Comparison of ENCODE assay signal across 8 cellular contexts in genomic region chr10:119542990-119543813, GRCh38. TPM values are rescaled to one million over a fixed set of nuclear protein-coding genes. Genes with fewer than 3 reads are reported as not detected.
DNase-seq lines count a peak whose midpoint lies in the region; ATAC-seq, FAIRE-seq and TF ChIP-seq lines count a peak whose summit lies in the region.

No MANE protein-coding gene starts in this region.

- H3K36me3 ChIP-seq in GM12878 (ENCODE audit: control insufficient read depth in 2 of 2, insufficient read depth in 2 of 2, low read length in 1 of 2) (no peaks in the 10 kb centered on the region), kidney (ENCODE audit: control insufficient read depth in 1 of 2, insufficient read depth in 2 of 2, low read length in 2 of 2) (no peaks in the 10 kb centered on the region)

- TF ChIP-seq EP300 in GM12878 (IDR thresholded peaks at IDR 0.05; ENCODE audit: borderline replicate concordance in 1 of 2, control insufficient read depth in 1 of 2, low read depth in 2 of 2, low read length in 2 of 2) = no peak

- no peaks in the 10 kb centered on the region for H3K27me3 ChIP-seq in GM12878 (replicated peaks in 1 of 2; ENCODE audit: control insufficient read depth in 2 of 2, insufficient read depth in 2 of 2, low read length in 1 of 2)

- BruUV-seq in GM12878 (replicated peaks; lab: Mats Ljungman, UMichigan) = no TSS peak

- H3K4me3 ChIP-seq in GM12878 (peak overlapping the region; percentile 84), kidney (ENCODE audit: low read length in 2 of 2) (peak overlapping the region; percentile 3 to 55)

- H3K9ac ChIP-seq in GM12878 (ENCODE audit: control insufficient read depth, insufficient read depth, low read length) = peak overlapping the region; percentile 55
- no peak overlapping the region for H3K9ac ChIP-seq in kidney (ENCODE audit: low read length in 2 of 2)

- RAD21 ChIA-PET in GM12878 (lab: Charles Lee; ENCODE audit: unreplicated experiment) = interaction anchor here (1.0 to 5.3 kb wide), 12 partner anchors 13 to 344 kb away, joined by 3 to 55 read pairs (median 8); partner anchors contain the start of genes BAG3, GRK5 and TIAL1

- peaks cover 3% of the 10 kb centered on the region; the same call in 1 of the 2 replicates for H4K20me1 ChIP-seq in GM12878 (ENCODE audit: control insufficient read depth, insufficient read depth)

- H3K4me2 ChIP-seq in GM12878 (ENCODE audit: control insufficient read depth, insufficient read depth) = peak overlapping the region; percentile 84; the same call in 1 of the 2 replicates

- CTCF ChIA-PET in GM12878 (lab: Yijun Ruan, JAX) = interaction anchor here (0.7 to 5.1 kb wide), 32 partner anchors 8 to 344 kb away, joined by 3 to 45 read pairs (median 5); partner anchors contain the start of genes BAG3, GRK5 and TIAL1

- H3K4me1 ChIP-seq in GM12878 (ENCODE audit: control insufficient read depth, insufficient read depth, low read length) (peaks cover 18% of the 10 kb centered on the region), kidney (ENCODE audit: control insufficient read depth in 1 of 2, insufficient read depth in 1 of 2, low read depth in 1 of 2, low read length in 2 of 2) (peaks cover 3% of the 10 kb centered on the region in 2 donors)

- DNase-seq in Daoy (ENCODE audit: low read depth) (peak; percentile 49), HuH-7.5 (ENCODE audit: low spot score) (peak; percentile 51), T-helper 2 cell (peak; percentile 35 to 74 (median 45)), GM12878 (ENCODE audit: low read depth, low spot score) (no peak), kidney (peak; percentile 89), amniotic stem cell (lab: John Stamatoyannopoulos, UW) (no peak)
- DNase-seq in stimulated activated CD4-positive, alpha-beta T cell treated with anti-CD3 and anti-CD28 coated beads, Interleukin-1b, Interleukin-23, amount 100 ng/mL, for 4 hours (ENCODE audit: low read depth in 2 of 2) = peak; percentile 53 to 56

- intact Hi-C loops in GM12878 (cut with micrococcal nuclease; ENCODE audit: unreplicated experiment) = loop anchor here (2.0 to 5.0 kb wide), 4 partner anchors 54 to 336 kb away; partner anchors contain the start of genes GRK5 and TIAL1
- intact Hi-C loops in kidney (cut with DNase I) = no loop called here

- WGBS in GM12878 (ENCODE audit: insufficient coverage, insufficient replicate concordance, low lambda C conversion rate, missing lambda C conversion rate) = 2% methylated on average over 36 of the region's 77 CpGs

- peak overlapping the region; percentile 59 for H3K27ac ChIP-seq in GM12878 (ENCODE audit: control insufficient read depth, insufficient read depth)
- H3K27ac ChIP-seq in kidney (ENCODE audit: low read depth in 2 of 2, low read length in 2 of 2) = no peak overlapping the region

- H3K9me3 ChIP-seq in GM12878 (replicated peaks; ENCODE audit: control insufficient read depth, insufficient read depth, low read length) = no peaks in the 10 kb centered on the region
- H3K9me3 ChIP-seq in kidney (ENCODE audit: control insufficient read depth in 1 of 2, low read length in 2 of 2) = no peaks in the 10 kb centered on the region

- H2AFZ ChIP-seq in GM12878 (ENCODE audit: control insufficient read depth, low read depth, low read length) = peak overlapping the region; percentile 71

- TF ChIP-seq POLR2A in GM12878 (IDR thresholded peaks at IDR 0.05; ENCODE audit: low read depth, low read length) = no peak

- POLR2A ChIA-PET in GM12878 (lab: Charles Lee) = interaction anchor here (0.6 to 4.0 kb wide), 10 partner anchors 13 to 367 kb away, joined by 3 to 24 read pairs (median 4); partner anchors contain the start of gene TIAL1

- peak; percentile 50 for TF ChIP-seq RAD21 in GM12878 (IDR thresholded peaks at IDR 0.05; ENCODE audit: insufficient read depth, low read depth, low read length)

- no peak for FAIRE-seq in GM12878 (lab: Jason Lieb, UNC)
- no peak for FAIRE-seq in kidney (lab: Jason Lieb, UNC)

- in situ Hi-C loops in GM12878 (cut with MboI) = no loop called here

- SMC1A ChIA-PET in GM12878 (lab: Charles Lee; ENCODE audit: uncharacterized antibody, unreplicated experiment) = interaction anchor here (0.5 to 3.3 kb wide), 15 partner anchors 13 to 423 kb away, joined by 3 to 16 read pairs (median 4); no protein-coding TSS in a partner anchor

- ATAC-seq in GM21529 (IDR thresholded peaks at IDR 0.05; ENCODE audit: unreplicated experiment) (peak; percentile 44), GM12878 (peak; percentile 49)

- H3K79me2 ChIP-seq in GM12878 (ENCODE audit: control insufficient read depth, insufficient read depth, low read length) = peaks cover 42% of the 10 kb centered on the region

- TF ChIP-seq CTCF in GM12878 (IDR thresholded peaks at IDR 0.05 in 2 of 3, conservative IDR thresholded peaks at IDR 0.05 in 1 of 3; ENCODE audit: control insufficient read depth in 2 of 3, extremely low read depth in 1 of 3, insufficient read depth in 1 of 3, low read depth in 3 of 3, low read length in 3 of 3) (peak; percentile 48 to 70 (median 66)), kidney (IDR thresholded peaks at IDR 0.05; ENCODE audit: borderline replicate concordance, extremely low read depth, insufficient read depth) (no peak)

TF ChIP-seq in GM12878, 131 proteins besides CTCF, POLR2A, EP300 and RAD21 (continues in another document):
- TF ChIP-seq MTA2 (IDR thresholded peaks at IDR 0.05; ENCODE audit: low read depth) (0 out of 2 replicates have a peak, but pooled peaks have one; percentile 13), PKNOX1 (IDR thresholded peaks at IDR 0.05) (no peak), NKRF (conservative IDR thresholded peaks at IDR 0.05) (peak; percentile 72)

RNA-seq across cellular contexts. Expression of gene RGS10, which starts 0.7 kb away (rescaled TPM):
- 22.1 and 22.8 TPM in 2 replicates for total RNA-seq in Daoy (2014; rRNA removed; shearing (Covaris generic))
- 17.2 and 20.2 TPM in 2 replicates for total RNA-seq in GM12878 (2013; cell fraction: nucleolus; rRNA removed)
- total RNA-seq in GM12878 (2014; rRNA removed) (97.4 and 102 TPM in 2 replicates), GM12878 (2014; rRNA removed; fragmentation: Illumina TruSeq; extraction: Trizol) (124 and 131 TPM in 2 replicates), GM12878 (2021) (114 and 128 TPM in 2 replicates), kidney (19.9 TPM)
- polyA plus RNA-seq in GM12878 (2011; ENCODE audit: low read depth) = 113 TPM
- polyA plus RNA-seq in GM12878 (2011; rRNA removed) (186 and 284 TPM in 2 replicates), GM12878 (2014; fragmentation: Illumina TruSeq; extraction: Trizol) (193 and 226 TPM in 2 replicates), GM12878 (2014; fragmentation: Nextera tagmentation; extraction: Ambion mirVana) (100 to 1,000 TPM in 1 of 2 experiments, 10 to 100 TPM in 1; 72.8 to 134 TPM), GM12878 (2014; rRNA removed) (134 and 157 TPM in 2 replicates), GM12878 (2016; fragmentation: Nextera tagmentation; extraction: Ambion mirVana) (100 to 1,000 TPM; 116 to 123 TPM), kidney (ENCODE audit: insufficient read depth, low read depth, low replicate concordance) (25.4 TPM)
- polyA plus RNA-seq in GM12878 (2011; cell fraction: cytosol; rRNA removed) = 71.0 and 87.2 TPM in 2 replicates
- 39.4 and 46.2 TPM in 2 replicates for polyA plus RNA-seq in GM12878 (2011; cell fraction: nucleus; rRNA removed)
- 162 and 180 TPM in 2 replicates for polyA plus RNA-seq in GM12878 (2012)
- 38.0 and 39.4 TPM in 2 replicates for polyA minus RNA-seq in GM12878 (2011; rRNA and poly(A)+ RNA removed)
- 34.1 and 34.9 TPM in 2 replicates for polyA minus RNA-seq in GM12878 (2011; cell fraction: cytosol; rRNA and poly(A)+ RNA removed)
- 8.6 and 10.7 TPM in 2 replicates for polyA minus RNA-seq in GM12878 (2011; cell fraction: nucleus; rRNA and poly(A)+ RNA removed)

RNA-seq across cellular contexts. Expression of gene TIAL1, which starts 53.6 kb away (rescaled TPM):
- total RNA-seq in Daoy (2014; rRNA removed; shearing (Covaris generic)) = 28.4 and 40.4 TPM in 2 replicates
- total RNA-seq in GM12878 (2013; cell fraction: nucleolus; rRNA removed) = 330 and 333 TPM in 2 replicates
- 34.6 and 45.9 TPM in 2 replicates for total RNA-seq in GM12878 (2014; rRNA removed)
- 57.4 and 63.4 TPM in 2 replicates for total RNA-seq in GM12878 (2014; rRNA removed; fragmentation: Illumina TruSeq; extraction: Trizol)
- total RNA-seq in GM12878 (2021) = 132 and 143 TPM in 2 replicates
- polyA plus RNA-seq in GM12878 (2011; ENCODE audit: low read depth) = 105 TPM
- polyA plus RNA-seq in GM12878 (2011; rRNA removed) = 159 and 241 TPM in 2 replicates
- polyA plus RNA-seq in GM12878 (2011; cell fraction: cytosol; rRNA removed) = 49.4 and 62.0 TPM in 2 replicates
- polyA plus RNA-seq in GM12878 (2011; cell fraction: nucleus; rRNA removed) = 303 and 378 TPM in 2 replicates
- polyA plus RNA-seq in GM12878 (2012) = 116 and 138 TPM in 2 replicates
- polyA plus RNA-seq in GM12878 (2014; fragmentation: Illumina TruSeq; extraction: Trizol) = 133 and 163 TPM in 2 replicates
- 10 to 100 TPM; 26.0 to 68.2 TPM for polyA plus RNA-seq in GM12878 (2014; fragmentation: Nextera tagmentation; extraction: Ambion mirVana)
- 87.8 and 91.7 TPM in 2 replicates for polyA plus RNA-seq in GM12878 (2014; rRNA removed)
- polyA plus RNA-seq in GM12878 (2016; fragmentation: Nextera tagmentation; extraction: Ambion mirVana) = 10 to 100 TPM; 29.0 to 34.9 TPM
- 61.0 and 95.1 TPM in 2 replicates for polyA minus RNA-seq in GM12878 (2011; rRNA and poly(A)+ RNA removed)
- polyA minus RNA-seq in GM12878 (2011; cell fraction: cytosol; rRNA and poly(A)+ RNA removed) = 36.2 and 36.9 TPM in 2 replicates
- 58.6 and 76.9 TPM in 2 replicates for polyA minus RNA-seq in GM12878 (2011; cell fraction: nucleus; rRNA and poly(A)+ RNA removed)
- 88.8 TPM for total RNA-seq in kidney
- polyA plus RNA-seq in kidney (ENCODE audit: insufficient read depth, low read depth, low replicate concordance) = 46.7 TPM

Comparison
In these comparisons a context has a peak if more than half of its experiments do, and no peak if none do; other contexts are left out.
1. DNase-seq: peak in Daoy (single experiment), HuH-7.5 (single experiment), T-helper 2 cell (5 of 5), kidney (single experiment) and stimulated activated CD4-positive, alpha-beta T cell treated with anti-CD3 and anti-CD28 coated beads, Interleukin-1b, Interleukin-23, amount 100 ng/mL, for 4 hours (2 of 2); none in GM12878 (single experiment) and amniotic stem cell (single experiment).